ENCODE assay signal across 8 cellular contexts in the genomic region with DNA sequence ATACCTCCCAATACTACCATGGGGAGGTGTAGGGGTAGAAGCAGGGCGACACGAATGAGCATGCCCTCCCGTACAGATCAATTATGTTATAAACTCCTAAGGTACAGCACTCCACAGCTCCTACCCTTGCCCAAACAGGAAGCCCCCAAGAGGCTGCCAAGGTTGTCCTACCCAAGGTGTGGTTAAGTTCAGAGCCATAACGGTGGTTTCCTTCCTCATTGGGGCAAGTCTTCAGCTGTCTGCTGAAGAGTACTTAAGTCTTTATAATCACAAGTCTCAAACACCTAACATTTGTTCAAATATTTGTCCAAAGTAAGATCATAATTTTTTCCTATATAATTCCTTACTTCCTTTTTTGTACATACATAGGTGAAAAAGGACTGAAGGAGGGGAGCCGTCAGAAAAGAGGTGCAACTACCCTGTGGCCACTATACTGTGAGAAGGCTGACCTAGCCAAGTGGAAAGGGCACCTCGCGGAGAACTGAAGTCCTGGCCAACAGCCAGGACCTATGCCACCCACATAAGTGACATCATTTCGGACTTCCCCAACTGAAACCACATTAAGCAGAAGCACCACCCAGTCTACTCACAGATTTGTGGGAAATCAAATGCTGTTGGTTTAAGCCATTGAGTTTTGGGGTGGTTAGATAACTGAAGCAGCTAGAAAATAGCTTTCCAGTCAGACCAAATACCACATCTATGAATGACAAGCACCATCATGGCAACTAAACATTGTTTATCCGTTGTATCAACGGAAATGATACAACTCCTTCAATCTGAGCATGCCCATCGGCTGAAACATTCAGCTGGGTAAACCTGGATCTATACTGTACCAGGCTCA. TPM values are rescaled to one million over a fixed set of nuclear protein-coding genes. Genes with fewer than 3 reads are reported as not detected.
DNase-seq lines count a peak whose midpoint lies in the region; ATAC-seq and TF ChIP-seq lines count a peak whose summit lies in the region.

No MANE protein-coding gene starts in this region.

- H3K36me3 ChIP-seq in DOHH2 (ENCODE audit: control insufficient read depth, low read length) (peaks cover 12% of the 10 kb centered on the region), upper lobe of right lung (peaks cover 5% of the 10 kb centered on the region), esophagus squamous epithelium (peaks cover 0 to 9% (median 0%) of the 10 kb centered on the region in 3 donors)

- intact Hi-C loops in upper lobe of right lung (cut with DNase I) (no loop called here), esophagus squamous epithelium (cut with DNase I) (no loop called here)

- TF ChIP-seq POLR2A in esophagus squamous epithelium (IDR thresholded peaks at IDR 0.05), result no peak

- peak overlapping the region; percentile 53 for H3K4me2 ChIP-seq in DOHH2 (ENCODE audit: low read length)

- no peaks in the 10 kb centered on the region for H3K9me2 ChIP-seq in DOHH2 (replicated peaks; ENCODE audit: control insufficient read depth, low read length)

- TF ChIP-seq CTCF in DOHH2 (IDR thresholded peaks at IDR 0.05; ENCODE audit: low read depth, low read length, poor library complexity, severe bottlenecking) (no peak), upper lobe of right lung (IDR thresholded peaks at IDR 0.05) (no peak), esophagus squamous epithelium (IDR thresholded peaks at IDR 0.05) (no peak)

- H3K4me3 ChIP-seq in DOHH2 (ENCODE audit: low read length), result peak overlapping the region; percentile 38
- no peak overlapping the region for H3K4me3 ChIP-seq in upper lobe of right lung
- H3K4me3 ChIP-seq in esophagus squamous epithelium, result no peak overlapping the region

- H3F3A ChIP-seq in DOHH2 (ENCODE audit: control insufficient read depth, insufficient read depth), result peaks cover 7% of the 10 kb centered on the region; the same call in 1 of the 2 replicates

- no peaks in the 10 kb centered on the region for H3K9me3 ChIP-seq in DOHH2 (ENCODE audit: control insufficient read depth, insufficient read depth, low read length)
- H3K9me3 ChIP-seq in upper lobe of right lung, result no peaks in the 10 kb centered on the region
- H3K9me3 ChIP-seq in esophagus squamous epithelium, result no peaks in the 10 kb centered on the region

- no peaks in the 10 kb centered on the region for H4K20me1 ChIP-seq in DOHH2 (ENCODE audit: control insufficient read depth, insufficient read depth, low read depth, low read length)

- peak; percentile 45 for DNase-seq in SKM-1 (lab: John Stamatoyannopoulos, UW; ENCODE audit: unreplicated experiment)
- peak; percentile 55 for DNase-seq in activated naive CD4-positive, alpha-beta T cell treated with anti-CD3 and anti-CD28 coated beads, Interleukin-2, amount 50 U/mL, for 16 hours
- DNase-seq in mucosa of gallbladder (ENCODE audit: low spot score), result peak; percentile 44
- DNase-seq in upper lobe of right lung, result peak; percentile 68
- no peak for DNase-seq in esophagus squamous epithelium (lab: John Stamatoyannopoulos, UW)
- DNase-seq in ecto neural progenitor cell (ENCODE audit: low spot score), result no peak

- H3K4me1 ChIP-seq in DOHH2 (ENCODE audit: control insufficient read depth, low read length) (peaks cover 38% of the 10 kb centered on the region), upper lobe of right lung (peaks cover 31% of the 10 kb centered on the region), esophagus squamous epithelium (peaks cover 6 to 43% (median 24%) of the 10 kb centered on the region in 3 donors)

- ATAC-seq in HG03097 (IDR thresholded peaks at IDR 0.05; ENCODE audit: low FRiP score, unreplicated experiment) (peak; percentile 42), upper lobe of right lung (peak; percentile 62)

- peaks cover 19% of the 10 kb centered on the region for H3K79me2 ChIP-seq in DOHH2 (ENCODE audit: control insufficient read depth, low read length)

- H3K27ac ChIP-seq in DOHH2 (ENCODE audit: low read depth, low read length), result peak overlapping the region; percentile 22
- H3K27ac ChIP-seq in upper lobe of right lung, result peak overlapping the region; percentile 4
- peak overlapping the region in 2 of 4 donors; percentile 30 to 72 for H3K27ac ChIP-seq in esophagus squamous epithelium

- H3K27me3 ChIP-seq in DOHH2 (ENCODE audit: control insufficient read depth, low read length), result no peaks in the 10 kb centered on the region
- H3K27me3 ChIP-seq in upper lobe of right lung, result no peaks in the 10 kb centered on the region
- H3K27me3 ChIP-seq in esophagus squamous epithelium, result no peaks in the 10 kb centered on the region

- 31 to 45% methylated on average over 11 of the region's 11 CpGs for WGBS in esophagus squamous epithelium, 2 donors

RNA-seq across cellular contexts. Expression of gene RAB22A, which starts 2.9 kb away (rescaled TPM):
- 21.3 TPM for total RNA-seq in mucosa of gallbladder
- total RNA-seq in upper lobe of right lung, result 24.2 TPM
- 10 to 100 TPM; 18.4 to 33.2 (median 21.4) TPM for total RNA-seq in esophagus squamous epithelium

Comparison
In these comparisons a context has a peak if more than half of its experiments do, and no peak if none do; other contexts are left out.
1. DNase-seq: peak in SKM-1 (single experiment), activated naive CD4-positive, alpha-beta T cell treated with anti-CD3 and anti-CD28 coated beads, Interleukin-2, amount 50 U/mL, for 16 hours (single experiment), mucosa of gallbladder (single experiment) and upper lobe of right lung (single experiment); none in esophagus squamous epithelium (single experiment) and ecto neural progenitor cell (single experiment).